In genomic region chr12:71900091-71900490, GRCh38 we compare ENCODE assay signal across 16 cellular contexts. TPM values are rescaled to one million over a fixed set of nuclear protein-coding genes. Genes with fewer than 3 reads are reported as not detected.
DNase-seq lines count a peak whose midpoint lies in the region; ATAC-seq and TF ChIP-seq lines count a peak whose summit lies in the region.
"Had no signal": no experiment of that assay in that cellular context is flagged by ENCODE, and none has a peak within 500 bp of the region (broad histone marks: within the 10 kb centered on the region; RNA-seq: fewer than 3 reads in every experiment).

No MANE protein-coding gene starts in this region.

- no peak overlapping the region for H3K27ac ChIP-seq in GM23248
- H3K27ac ChIP-seq in foreskin keratinocyte: no peak overlapping the region
- H3K27ac ChIP-seq in aorta (ENCODE audit: low read depth in 1 of 2, low read length in 2 of 2): no peak overlapping the region
- H3K27ac ChIP-seq: esophagus squamous epithelium, SJCRH30 had no signal

- DNase-seq in ACHN (peak; percentile 47), GM23248 (peak; percentile 54), foreskin keratinocyte (peak; percentile 13 to 55), NK-92 (lab: John Stamatoyannopoulos, UW; ENCODE audit: unreplicated experiment) (no peak), NCI-H1436 (lab: John Stamatoyannopoulos, UW) (no peak), aorta (no peak)
- DNase-seq in stimulated activated CD4-positive, alpha-beta T cell treated with anti-CD3 and anti-CD28 coated beads, Interleukin-1b, Interleukin-23, amount 100 ng/mL, for 48 hours: no peak
- DNase-seq: activated CD4-positive, alpha-beta T cell treated with anti-CD3 and anti-CD28 coated beads, Interleukin-2, amount 50 U/mL, for 48 hours; COR-L47; esophagus squamous epithelium; NCI-H1436 treated with DMSO at 0.1 percent for 48 hours; stimulated activated CD8-positive, alpha-beta memory T cell treated with anti-CD3 and anti-CD28 coated beads, Interleukin-4, amount 100 ng/mL, for 48 hours had no signal

- H3K4me3 ChIP-seq in GM23248: no peak overlapping the region
- H3K4me3 ChIP-seq in aorta (ENCODE audit: low read length in 2 of 2): no peak overlapping the region
- H3K4me3 ChIP-seq: esophagus squamous epithelium, SJCRH30 had no signal

- no peaks in the 10 kb centered on the region for H3K9me3 ChIP-seq in GM23248 (ENCODE audit: low read depth)
- H3K9me3 ChIP-seq in aorta (ENCODE audit: control insufficient read depth, low read length): no peaks in the 10 kb centered on the region
- H3K9me3 ChIP-seq: esophagus squamous epithelium, SJCRH30 had no signal

- no peaks in the 10 kb centered on the region for H3K79me2 ChIP-seq in GM23248 (ENCODE audit: insufficient read depth)

- H3K36me3 ChIP-seq in GM23248 (ENCODE audit: low read depth): peaks cover 33% of the 10 kb centered on the region
- H3K36me3 ChIP-seq in aorta (ENCODE audit: control insufficient read depth in 1 of 2, insufficient read depth in 2 of 2, low read length in 1 of 2): peaks cover 0 to 3% of the 10 kb centered on the region in 2 donors

- no peak overlapping the region for H2AFZ ChIP-seq in GM23248

- in situ Hi-C loops in ACHN (cut with HindIII; ENCODE audit: low pct_ligation_motif_present, low pct_unique_long_range_greater_than_20kb, low sequenced_read_pairs) (no loop called here), GM23248 (cut with MboI) (no loop called here)

- TF ChIP-seq CTCF in foreskin keratinocyte (conservative IDR thresholded peaks at IDR 0.05): peak; percentile 60

- no peaks in the 10 kb centered on the region for H3K27me3 ChIP-seq in GM23248 (replicated peaks; ENCODE audit: insufficient read depth)
- H3K27me3 ChIP-seq in foreskin keratinocyte: no peaks in the 10 kb centered on the region
- H3K27me3 ChIP-seq in aorta (ENCODE audit: control insufficient read depth in 1 of 2, insufficient read depth in 2 of 2, low read length in 1 of 2): no peaks in the 10 kb centered on the region
- H3K27me3 ChIP-seq: esophagus squamous epithelium, SJCRH30 had no signal

- no peak overlapping the region for H3K4me2 ChIP-seq in GM23248 (ENCODE audit: unreplicated experiment)

- no peaks in the 10 kb centered on the region for H3K9me2 ChIP-seq in GM23248 (ENCODE audit: insufficient read depth)

- no peak overlapping the region for H3K9ac ChIP-seq in GM23248

- H4K20me1 ChIP-seq in GM23248 (ENCODE audit: insufficient read depth): no peaks in the 10 kb centered on the region

- ATAC-seq in SK-N-SH treated with all-trans-retinoic acid at 6 μM for 48 hours (peak; percentile 60; the same call in 2 of the 3 replicates), foreskin keratinocyte (peak; percentile 61), aorta (ENCODE audit: low FRiP score) (no peak)

- H3F3A ChIP-seq in GM23248 (ENCODE audit: insufficient read depth): 0 out of 2 replicates have a peak, but pooled peaks cover 5% of the 10 kb centered on the region

- no peaks in the 10 kb centered on the region for H3K4me1 ChIP-seq in GM23248 (ENCODE audit: insufficient read depth)
- no peaks in the 10 kb centered on the region for H3K4me1 ChIP-seq in foreskin keratinocyte
- no peaks in the 10 kb centered on the region for H3K4me1 ChIP-seq in aorta (ENCODE audit: control insufficient read depth in 1 of 2, insufficient read depth in 2 of 2, low read length in 2 of 2)
- H3K4me1 ChIP-seq: esophagus squamous epithelium, SJCRH30 had no signal

- 78 to 84% methylated on average over 2 of the region's 2 CpGs for WGBS in GM23248 (ENCODE audit: low coverage in 1 of 2, low lambda C conversion rate in 2 of 2, missing lambda C conversion rate in 2 of 2), 2 experiments
- WGBS in aorta, 2 donors: 89 to 94% methylated on average over 2 of the region's 2 CpGs

- intact Hi-C loops in aorta (cut with DNase I): no loop called here

TF ChIP-seq in SK-N-SH treated with all-trans-retinoic acid at 6 μM for 48 hours, 23 proteins besides CTCF, POLR2A, EP300 and RAD21:
- TF ChIP-seq TOX (CRISPR knock-in tag; IDR thresholded peaks at IDR 0.05; ENCODE audit: borderline replicate concordance): no peak
- no peak for TF ChIP-seq SNAI2 (CRISPR knock-in tag; IDR thresholded peaks at IDR 0.05)
- TF ChIP-seq CREB5 (CRISPR knock-in tag; IDR thresholded peaks at IDR 0.05; ENCODE audit: low read depth): no peak
- no peak for TF ChIP-seq ZNF565 (CRISPR knock-in tag; conservative IDR thresholded peaks at IDR 0.05; ENCODE audit: low read depth)
- TF ChIP-seq ISL1 (CRISPR knock-in tag; IDR thresholded peaks at IDR 0.05): no peak
- TF ChIP-seq, protein P1, sequence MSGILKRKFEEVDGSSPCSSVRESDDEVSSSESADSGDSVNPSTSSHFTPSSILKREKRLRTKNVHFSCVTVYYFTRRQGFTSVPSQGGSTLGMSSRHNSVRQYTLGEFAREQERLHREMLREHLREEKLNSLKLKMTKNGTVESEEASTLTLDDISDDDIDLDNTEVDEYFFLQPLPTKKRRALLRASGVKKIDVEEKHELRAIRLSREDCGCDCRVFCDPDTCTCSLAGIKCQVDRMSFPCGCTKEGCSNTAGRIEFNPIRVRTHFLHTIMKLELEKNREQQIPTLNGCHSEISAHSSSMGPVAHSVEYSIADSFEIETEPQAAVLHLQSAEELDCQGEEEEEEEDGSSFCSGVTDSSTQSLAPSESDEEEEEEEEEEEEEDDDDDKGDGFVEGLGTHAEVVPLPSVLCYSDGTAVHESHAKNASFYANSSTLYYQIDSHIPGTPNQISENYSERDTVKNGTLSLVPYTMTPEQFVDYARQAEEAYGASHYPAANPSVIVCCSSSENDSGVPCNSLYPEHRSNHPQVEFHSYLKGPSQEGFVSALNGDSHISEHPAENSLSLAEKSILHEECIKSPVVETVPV (CRISPR knock-in tag; IDR thresholded peaks at IDR 0.05): no peak
- no peak for TF ChIP-seq CSDC2 (CRISPR knock-in tag; IDR thresholded peaks at IDR 0.05)
- TF ChIP-seq ARNTL (CRISPR knock-in tag; IDR thresholded peaks at IDR 0.05; ENCODE audit: borderline replicate concordance, low read depth): no peak
- TF ChIP-seq ZC3H10 (CRISPR knock-in tag; IDR thresholded peaks at IDR 0.05): no peak
- no peak for TF ChIP-seq ZFP30 (CRISPR knock-in tag; IDR thresholded peaks at IDR 0.05)
- TF ChIP-seq PPARA (CRISPR knock-in tag; IDR thresholded peaks at IDR 0.05; ENCODE audit: borderline replicate concordance): no peak
- no peak for TF ChIP-seq BACH2 (CRISPR knock-in tag; IDR thresholded peaks at IDR 0.05; ENCODE audit: borderline replicate concordance)
- TF ChIP-seq ZNF8 (CRISPR knock-in tag; IDR thresholded peaks at IDR 0.05): no peak
- no peak for TF ChIP-seq ZNF70 (CRISPR knock-in tag; IDR thresholded peaks at IDR 0.05)
- TF ChIP-seq POU6F1 (CRISPR knock-in tag; IDR thresholded peaks at IDR 0.05; ENCODE audit: borderline replicate concordance, low read depth): no peak
- no peak for TF ChIP-seq ESRRG (CRISPR knock-in tag; IDR thresholded peaks at IDR 0.05)
TF ChIP-seq in SK-N-SH treated with all-trans-retinoic acid at 6 μM for 48 hours: peak in this region for 0.

RNA-seq across cellular contexts. Expression of gene TPH2, which starts 38.6 kb away (rescaled TPM):
- total RNA-seq in GM23248 (2014; rRNA removed; shearing (Covaris generic)): not detected in 2 replicates
- polyA plus RNA-seq in GM23248 (2016; fragmentation: Nextera tagmentation; extraction: Ambion mirVana) (not detected in 2 replicates), foreskin keratinocyte (not detected in 2 replicates), aorta (not detected)
- total RNA-seq in foreskin keratinocyte (not detected in 2 replicates), aorta (not detected)
- total RNA-seq: esophagus squamous epithelium, SJCRH30, skeletal muscle tissue had no signal
- polyA plus RNA-seq: adipose tissue had no signal

Comparison
In these comparisons a context has a peak if more than half of its experiments do, and no peak if none do; other contexts are left out.
1. DNase-seq: peak in ACHN (single experiment), GM23248 (single experiment) and foreskin keratinocyte (2 of 2); none in NK-92 (single experiment), stimulated activated CD4-positive, alpha-beta T cell treated with anti-CD3 and anti-CD28 coated beads, Interleukin-1b, Interleukin-23, amount 100 ng/mL, for 48 hours (single experiment), NCI-H1436 (single experiment) and aorta (0 of 2).